23 cellular contexts compared by ENCODE assay signal in the genomic region with DNA sequence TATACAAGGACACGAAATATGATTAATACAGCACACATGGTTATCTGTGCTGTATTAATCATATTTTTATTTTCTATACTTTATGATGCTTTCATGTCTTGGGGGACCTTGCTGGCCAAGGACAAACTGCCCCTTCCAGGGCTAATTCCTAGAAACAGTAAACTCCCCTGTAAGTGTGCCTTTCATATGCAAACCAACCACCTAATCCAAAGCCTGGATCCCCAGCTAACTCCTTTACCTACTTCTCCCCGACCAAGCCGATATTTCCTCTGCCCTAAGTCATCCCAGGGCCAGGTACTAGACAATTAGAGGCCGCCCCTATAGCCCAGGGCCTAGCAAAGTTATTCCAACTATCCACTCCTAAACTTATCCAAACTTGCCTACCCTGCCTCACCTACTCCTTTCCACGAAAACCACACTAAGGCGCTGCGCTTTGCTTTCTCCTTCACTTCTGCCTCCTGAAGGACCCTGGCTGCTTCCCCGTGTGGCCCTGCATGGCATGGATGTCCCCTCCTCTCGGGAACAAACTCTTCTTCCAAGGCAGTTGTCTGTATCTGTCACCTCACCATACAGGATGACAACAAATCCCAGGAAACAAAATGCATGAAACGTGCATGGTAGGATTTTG. TPM values are rescaled to one million over a fixed set of nuclear protein-coding genes. Genes with fewer than 3 reads are reported as not detected.
DNase-seq lines count a peak whose midpoint lies in the region; ATAC-seq and TF ChIP-seq lines count a peak whose summit lies in the region.
"Had no signal": no experiment of that assay in that cellular context is flagged by ENCODE, and none has a peak within 500 bp of the region (broad histone marks: within the 10 kb centered on the region; RNA-seq: fewer than 3 reads in every experiment).

No MANE protein-coding gene starts in this region.

- no peak overlapping the region for H3K4me3 ChIP-seq in CD8-positive, alpha-beta memory T cell (ENCODE audit: low read length)
- no peak overlapping the region for H3K4me3 ChIP-seq in mammary epithelial cell (replicated peaks in 1 of 3; ENCODE audit: insufficient read depth in 1 of 3, low read depth in 2 of 3, low read length in 3 of 3)
- H3K4me3 ChIP-seq: neural progenitor cell, stomach, upper lobe of left lung had no signal

- peaks cover 53% of the 10 kb centered on the region for H3K4me1 Mint-ChIP-seq in activated naive CD4-positive, alpha-beta T cell treated with anti-CD3 and anti-CD28 coated beads, Interleukin-2, amount 10 ng/mL, durations not matched to agents 7 days and 5 days
- peaks cover 28 to 43% (median 34%) of the 10 kb centered on the region in 3 donors for H3K4me1 Mint-ChIP-seq in CD8-positive, alpha-beta memory T cell
- peaks cover 45% of the 10 kb centered on the region for H3K4me1 Mint-ChIP-seq in T-helper 17 cell
- H3K4me1 Mint-ChIP-seq in naive thymus-derived CD8-positive, alpha-beta T cell: peaks cover 42 to 56% (median 49%) of the 10 kb centered on the region in 4 donors
- H3K4me1 Mint-ChIP-seq: neural progenitor cell had no signal

- no peaks in the 10 kb centered on the region for H3K9me3 ChIP-seq in CD8-positive, alpha-beta memory T cell (ENCODE audit: low read length)
- H3K9me3 ChIP-seq in T-helper 17 cell (ENCODE audit: control insufficient read depth, low read length, poor library complexity, severe bottlenecking) (no peaks in the 10 kb centered on the region), mammary epithelial cell (replicated peaks; ENCODE audit: insufficient read depth, low read length) (no peaks in the 10 kb centered on the region)
- H3K9me3 ChIP-seq: stomach, upper lobe of left lung had no signal

- H3K27me3 ChIP-seq in CD8-positive, alpha-beta memory T cell (ENCODE audit: insufficient read depth, low read length, poor library complexity, severe bottlenecking): no peaks in the 10 kb centered on the region
- no peaks in the 10 kb centered on the region for H3K27me3 ChIP-seq in mammary epithelial cell (ENCODE audit: insufficient read depth, low read length)
- H3K27me3 ChIP-seq in foreskin keratinocyte: no peaks in the 10 kb centered on the region
- H3K27me3 ChIP-seq: neural progenitor cell, stomach, upper lobe of left lung had no signal

- POLR2A ChIA-PET in CD8-positive, alpha-beta memory T cell (lab: Charles Lee): interaction anchor here (0.5 kb wide), 1 partner anchor 66 kb away, joined by 4 read pairs; no protein-coding TSS in a partner anchor
- POLR2A ChIA-PET in naive thymus-derived CD8-positive, alpha-beta T cell (lab: Charles Lee): no interaction called here

- no peak overlapping the region for H2AFZ ChIP-seq in mammary epithelial cell (ENCODE audit: low read depth, low read length)
- H2AFZ ChIP-seq: neural progenitor cell had no signal

- peaks cover 45% of the 10 kb centered on the region for H3K4me1 ChIP-seq in CD8-positive, alpha-beta memory T cell (ENCODE audit: insufficient read depth, low read length)
- H3K4me1 ChIP-seq in mammary epithelial cell (ENCODE audit: insufficient read depth, low read length): peaks cover 10% of the 10 kb centered on the region
- H3K4me1 ChIP-seq in foreskin keratinocyte: no peaks in the 10 kb centered on the region
- H3K4me1 ChIP-seq: neural progenitor cell had no signal

- ATAC-seq in T-helper 17 cell (no peak), foreskin keratinocyte (no peak)
- ATAC-seq in naive thymus-derived CD8-positive, alpha-beta T cell: no peak
- ATAC-seq: left cardiac atrium had no signal

- no peak overlapping the region for H3K9ac ChIP-seq in mammary epithelial cell (ENCODE audit: insufficient read depth, low read length)
- H3K9ac ChIP-seq: neural progenitor cell had no signal

- no peaks in the 10 kb centered on the region for H3K27me3 Mint-ChIP-seq in activated naive CD4-positive, alpha-beta T cell treated with anti-CD3 and anti-CD28 coated beads, Interleukin-2, amount 10 ng/mL, durations not matched to agents 7 days and 5 days
- H3K27me3 Mint-ChIP-seq in CD8-positive, alpha-beta memory T cell: no peaks in the 10 kb centered on the region
- H3K27me3 Mint-ChIP-seq in T-helper 17 cell: no peaks in the 10 kb centered on the region
- no peaks in the 10 kb centered on the region for H3K27me3 Mint-ChIP-seq in naive thymus-derived CD8-positive, alpha-beta T cell
- H3K27me3 Mint-ChIP-seq: brain had no signal

- peaks cover 23% of the 10 kb centered on the region for H3K36me3 ChIP-seq in CD8-positive, alpha-beta memory T cell (ENCODE audit: insufficient read depth, low read length)
- H3K36me3 ChIP-seq in mammary epithelial cell (ENCODE audit: insufficient read depth, low read length): peaks cover 13% of the 10 kb centered on the region
- H3K36me3 ChIP-seq: neural progenitor cell had no signal

- intact Hi-C loops in mammary epithelial cell (cut with micrococcal nuclease): no loop called here

- TF ChIP-seq CTCF in mammary epithelial cell (conservative IDR thresholded peaks at IDR 0.05 in 1 of 2, IDR thresholded peaks at IDR 0.05 in 1 of 2; ENCODE audit: extremely low read depth in 1 of 2, insufficient read depth in 1 of 2, low read depth in 1 of 2, low read length in 2 of 2) (no peak), foreskin keratinocyte (conservative IDR thresholded peaks at IDR 0.05) (no peak)

- in situ Hi-C loops in mammary epithelial cell (cut with MboI; ENCODE audit: low sequenced_read_pairs in 2 of 2): no loop called here

- H3K9me3 Mint-ChIP-seq in activated naive CD4-positive, alpha-beta T cell treated with anti-CD3 and anti-CD28 coated beads, Interleukin-2, amount 10 ng/mL, durations not matched to agents 7 days and 5 days: no peaks in the 10 kb centered on the region
- H3K9me3 Mint-ChIP-seq in CD8-positive, alpha-beta memory T cell: no peaks in the 10 kb centered on the region
- no peaks in the 10 kb centered on the region for H3K9me3 Mint-ChIP-seq in naive thymus-derived CD8-positive, alpha-beta T cell
- H3K9me3 Mint-ChIP-seq: brain, neural progenitor cell had no signal

- H3K36me3 Mint-ChIP-seq in activated naive CD4-positive, alpha-beta T cell treated with anti-CD3 and anti-CD28 coated beads, Interleukin-2, amount 10 ng/mL, durations not matched to agents 7 days and 5 days: peaks cover 69% of the 10 kb centered on the region
- peaks cover 16 to 80% (median 16%) of the 10 kb centered on the region in 3 donors for H3K36me3 Mint-ChIP-seq in CD8-positive, alpha-beta memory T cell
- peaks cover 12% of the 10 kb centered on the region for H3K36me3 Mint-ChIP-seq in T-helper 17 cell (ENCODE audit: low read depth)
- H3K36me3 Mint-ChIP-seq in naive thymus-derived CD8-positive, alpha-beta T cell: peaks cover 0 to 63% (median 30%) of the 10 kb centered on the region in 3 donors

- no peaks in the 10 kb centered on the region for H4K20me1 ChIP-seq in mammary epithelial cell (ENCODE audit: insufficient read depth, low read length)

- CTCF ChIA-PET in activated naive CD4-positive, alpha-beta T cell treated with anti-CD3 and anti-CD28 coated beads, Interleukin-2, amount 10 ng/mL, durations not matched to agents 7 days and 5 days (lab: Charles Lee): no interaction called here
- CTCF ChIA-PET in CD8-positive, alpha-beta memory T cell (lab: Charles Lee): no interaction called here
- CTCF ChIA-PET in mammary epithelial cell (lab: Charles Lee; ENCODE audit: low non-redundant PET): no interaction called here

- dilution Hi-C loops in mammary epithelial cell (cut with HindIII; ENCODE audit: low sequenced_read_pairs): no loop called here

- no peak for DNase-seq in activated naive CD4-positive, alpha-beta T cell treated with anti-CD3 and anti-CD28 coated beads, Interleukin-2, amount 10 ng/mL, durations not matched to agents 7 days and 5 days
- no peak for DNase-seq in activated naive CD4-positive, alpha-beta T cell (lab: John Stamatoyannopoulos, UW)
- no peak for DNase-seq in CD8-positive, alpha-beta memory T cell
- DNase-seq in T-helper 17 cell: no peak
- DNase-seq in naive thymus-derived CD8-positive, alpha-beta T cell: no peak
- DNase-seq in mammary epithelial cell: no peak
- no peak for DNase-seq in ecto neural progenitor cell (ENCODE audit: low spot score)
- no peak for DNase-seq in foreskin keratinocyte
- DNase-seq: DND-41; glutamatergic neuron; KG1; left cardiac atrium; NCI-H2171 treated with DMSO at 0.1 percent for 48 hours; retina; SHP77; stimulated activated CD4-positive, alpha-beta T cell treated with anti-CD3 and anti-CD28 coated beads, Interleukin-12 subunit alpha, Interleukin-12 subunit beta, amount 100 ng/mL, for 4 hours; stomach; upper lobe of left lung had no signal

- 51% methylated on average over 10 of the region's 10 CpGs for WGBS in mammary epithelial cell (ENCODE audit: low coverage, missing lambda C conversion rate)

- H3K27ac Mint-ChIP-seq in activated naive CD4-positive, alpha-beta T cell treated with anti-CD3 and anti-CD28 coated beads, Interleukin-2, amount 10 ng/mL, durations not matched to agents 7 days and 5 days: peak overlapping the region; percentile 91
- peak overlapping the region in 6 of 8 donors; percentile 9 to 76 (median 56) for H3K27ac Mint-ChIP-seq in CD8-positive, alpha-beta memory T cell
- peak overlapping the region; percentile 91 for H3K27ac Mint-ChIP-seq in T-helper 17 cell
- H3K27ac Mint-ChIP-seq in naive thymus-derived CD8-positive, alpha-beta T cell: peak overlapping the region; percentile 74 to 93 (median 88)
- H3K27ac Mint-ChIP-seq: brain, neural progenitor cell had no signal

- peaks cover 28% of the 10 kb centered on the region for H3K79me2 ChIP-seq in mammary epithelial cell (ENCODE audit: insufficient read depth, low read length)

- no peak overlapping the region for H3K4me3 Mint-ChIP-seq in activated naive CD4-positive, alpha-beta T cell treated with anti-CD3 and anti-CD28 coated beads, Interleukin-2, amount 10 ng/mL, durations not matched to agents 7 days and 5 days
- H3K4me3 Mint-ChIP-seq in CD8-positive, alpha-beta memory T cell: no peak overlapping the region
- H3K4me3 Mint-ChIP-seq in T-helper 17 cell: peak overlapping the region; percentile 61
- peak overlapping the region in 4 of 10 donors; percentile 13 to 58 (median 34) for H3K4me3 Mint-ChIP-seq in naive thymus-derived CD8-positive, alpha-beta T cell
- H3K4me3 Mint-ChIP-seq: brain, neural progenitor cell had no signal

- BruUV-seq in mammary epithelial cell (replicated peaks; lab: Mats Ljungman, UMichigan): no TSS peak

- H3K4me2 ChIP-seq in mammary epithelial cell (ENCODE audit: insufficient read depth, low read depth, low read length): no peak overlapping the region
- H3K4me2 ChIP-seq: neural progenitor cell had no signal

- no peak overlapping the region for H3K27ac ChIP-seq in CD8-positive, alpha-beta memory T cell (ENCODE audit: low read depth, low read length)
- no peak overlapping the region for H3K27ac ChIP-seq in mammary epithelial cell (ENCODE audit: insufficient read depth, low read depth, low read length)
- H3K27ac ChIP-seq in foreskin keratinocyte: no peak overlapping the region
- H3K27ac ChIP-seq: neural progenitor cell had no signal

RNA-seq across cellular contexts. Expression of a gene that starts 10.2 kb away (rescaled TPM):
- total RNA-seq in CD8-positive, alpha-beta memory T cell: 10 to 100 TPM; 20.1 to 21.8 TPM
- polyA plus RNA-seq in CD8-positive, alpha-beta memory T cell: 3.8 TPM
- 10 to 100 TPM; 13.3 to 20.0 TPM for total RNA-seq in T-helper 17 cell
- 10 to 100 TPM; 28.5 to 29.9 TPM for total RNA-seq in naive thymus-derived CD8-positive, alpha-beta T cell
- polyA plus RNA-seq in naive thymus-derived CD8-positive, alpha-beta T cell: 1 to 10 TPM; 1.6 to 3.5 (median 2.6) TPM
- total RNA-seq in mammary epithelial cell: 10 to 100 TPM; 22.3 to 30.3 TPM
- 19.8 TPM for polyA plus RNA-seq in mammary epithelial cell
- polyA minus RNA-seq in mammary epithelial cell: 38.7 TPM
- 16.8 and 18.5 TPM in 2 replicates for total RNA-seq in foreskin keratinocyte
- 13.5 and 15.4 TPM in 2 replicates for polyA plus RNA-seq in foreskin keratinocyte

RNA-seq across cellular contexts. Expression of a gene that starts 22.5 kb away (rescaled TPM):
- 10 to 100 TPM; 52.1 to 55.2 TPM for total RNA-seq in CD8-positive, alpha-beta memory T cell
- 29.6 TPM for polyA plus RNA-seq in CD8-positive, alpha-beta memory T cell
- total RNA-seq in T-helper 17 cell (10 to 100 TPM; 23.1 to 28.8 TPM), mammary epithelial cell (10 to 100 TPM; 20.5 to 22.5 TPM), foreskin keratinocyte (14.9 and 16.1 TPM in 2 replicates)
- total RNA-seq in naive thymus-derived CD8-positive, alpha-beta T cell: 10 to 100 TPM; 35.8 to 37.2 TPM
- 10 to 100 TPM; 17.9 to 25.6 (median 19.6) TPM for polyA plus RNA-seq in naive thymus-derived CD8-positive, alpha-beta T cell
- polyA plus RNA-seq in mammary epithelial cell (21.6 TPM), foreskin keratinocyte (13.3 and 15.9 TPM in 2 replicates)
- polyA minus RNA-seq in mammary epithelial cell: 27.4 TPM

RNA-seq across cellular contexts. Expression of a gene that starts 43.4 kb away (rescaled TPM):
- total RNA-seq in CD8-positive, alpha-beta memory T cell: 10 to 100 TPM; 56.0 to 58.7 TPM
- polyA plus RNA-seq in CD8-positive, alpha-beta memory T cell: 9.6 TPM
- total RNA-seq in T-helper 17 cell: 10 to 100 TPM; 35.0 to 41.4 TPM
- total RNA-seq in naive thymus-derived CD8-positive, alpha-beta T cell: 10 to 100 TPM; 68.9 to 69.6 TPM
- 1 to 10 TPM; 5.2 to 9.3 (median 5.9) TPM for polyA plus RNA-seq in naive thymus-derived CD8-positive, alpha-beta T cell
- total RNA-seq in mammary epithelial cell: 10 to 100 TPM in 1 of 2 donors, 1 to 10 TPM in 1; 9.0 to 39.9 TPM
- polyA plus RNA-seq in mammary epithelial cell: 27.9 TPM
- polyA minus RNA-seq in mammary epithelial cell: 21.7 TPM
- 26.2 and 27.3 TPM in 2 replicates for total RNA-seq in foreskin keratinocyte
- polyA plus RNA-seq in foreskin keratinocyte: 33.1 and 33.8 TPM in 2 replicates

RNA-seq across cellular contexts. Expression of a gene that starts 60.0 kb away (rescaled TPM):
- not detected for total RNA-seq in CD8-positive, alpha-beta memory T cell
- polyA plus RNA-seq in CD8-positive, alpha-beta memory T cell: not detected
- total RNA-seq in T-helper 17 cell: not detected
- not detected for total RNA-seq in naive thymus-derived CD8-positive, alpha-beta T cell
- not detected for polyA plus RNA-seq in naive thymus-derived CD8-positive, alpha-beta T cell
- total RNA-seq in mammary epithelial cell: 1 to 10 TPM; 1.2 to 2.4 TPM
- not detected for polyA plus RNA-seq in mammary epithelial cell
- polyA minus RNA-seq in mammary epithelial cell: not detected
- total RNA-seq in foreskin keratinocyte: not detected in 2 replicates
- polyA plus RNA-seq in foreskin keratinocyte: not detected in 2 replicates
- total RNA-seq: H1, left cardiac atrium, OCI-LY7, upper lobe of left lung had no signal
- polyA plus RNA-seq: fibroblast of lung, H1 had no signal
